8 cellular contexts compared by ENCODE assay signal in genomic region chr11:6390718-6391547, GRCh38. TPM values are rescaled to one million over a fixed set of nuclear protein-coding genes. Genes with fewer than 3 reads are reported as not detected.
A peak's percentile ranks its signal among the peaks of the same experiment; 100 is the strongest.
DNase-seq lines count a peak whose midpoint lies in the region; ATAC-seq and TF ChIP-seq lines count a peak whose summit lies in the region.

No MANE protein-coding gene starts in this region.

- H3K27me3 ChIP-seq in adrenal gland, result no peaks in the 10 kb centered on the region
- H3K27me3 ChIP-seq in right lobe of liver, result no peaks in the 10 kb centered on the region
- no peaks in the 10 kb centered on the region for H3K27me3 ChIP-seq in tibial nerve

- no peaks in the 10 kb centered on the region for H3K9me3 ChIP-seq in adrenal gland (replicated peaks in 1 of 3)
- H3K9me3 ChIP-seq in right lobe of liver, result no peaks in the 10 kb centered on the region
- no peaks in the 10 kb centered on the region for H3K9me3 ChIP-seq in tibial nerve

- H3K4me1 ChIP-seq in adrenal gland (replicated peaks in 1 of 2) (peaks cover 14 to 18% of the 10 kb centered on the region in 2 donors), right lobe of liver (peaks cover 0 to 31% (median 12%) of the 10 kb centered on the region in 4 donors), tibial nerve (peaks cover 0 to 46% (median 20%) of the 10 kb centered on the region in 4 donors)

- H3K4me3 ChIP-seq in adrenal gland (peak overlapping the region in 3 of 4 donors; percentile 79 to 94 (median 86)), right lobe of liver (peak overlapping the region; percentile 79 to 96 (median 95)), tibial nerve (peak overlapping the region; percentile 73 to 91 (median 85))

- no peak for TF ChIP-seq EP300 in tibial nerve (IDR thresholded peaks at IDR 0.05)

- TF ChIP-seq POLR2A in adrenal gland (IDR thresholded peaks at IDR 0.05) (no peak), right lobe of liver (IDR thresholded peaks at IDR 0.05) (no peak), tibial nerve (IDR thresholded peaks at IDR 0.05) (no peak)

- ATAC-seq in right lobe of liver (no peak), HG02642 (IDR thresholded peaks at IDR 0.05; ENCODE audit: poor library complexity, unreplicated experiment) (no peak), GM21390 (IDR thresholded peaks at IDR 0.05; ENCODE audit: unreplicated experiment) (no peak)

- 39 to 78% (median 58%) methylated on average over 8 to 20 of the region's 20 CpGs for WGBS in adrenal gland, 4 donors
- 0% methylated on average over 3 of the region's 20 CpGs for WGBS in right lobe of liver (ENCODE audit: insufficient coverage, low coverage, low lambda C conversion rate, missing lambda C conversion rate)
- WGBS in tibial nerve, 2 donors, result 33 to 47% methylated on average over 14 to 20 of the region's 20 CpGs

- intact Hi-C loops in adrenal gland (cut with DNase I), result no loop called here
- intact Hi-C loops in right lobe of liver (cut with DNase I), result loop anchor here in 1 of 2 donors (5.0 kb wide), 1 partner anchor 46 kb away; no protein-coding TSS in a partner anchor

- peak; percentile 55 for DNase-seq in activated CD8-positive, alpha-beta memory T cell treated with anti-CD3 and anti-CD28 coated beads, Interleukin-2, amount 50 U/mL, for 48 hours
- DNase-seq in activated CD8-positive, alpha-beta memory T cell treated with anti-CD3 and anti-CD28 coated beads for 24 hours, result no peak
- DNase-seq in adrenal gland (peak in 1 of 7 donors; percentile 18), right lobe of liver (no peak), tibial nerve (ENCODE audit: low spot score in 2 of 2) (no peak), NCI-H187 treated with DMSO at 0.1 percent for 48 hours (lab: John Stamatoyannopoulos, UW) (no peak)

- H3K27ac ChIP-seq in adrenal gland, result peak overlapping the region in 4 of 5 donors; percentile 71 to 96 (median 90)
- H3K27ac ChIP-seq in right lobe of liver, result peak overlapping the region; percentile 81 to 87 (median 85)
- peak overlapping the region; percentile 82 to 92 (median 90) for H3K27ac ChIP-seq in tibial nerve

- TF ChIP-seq CTCF in adrenal gland (IDR thresholded peaks at IDR 0.05) (no peak), right lobe of liver (IDR thresholded peaks at IDR 0.05) (no peak), tibial nerve (IDR thresholded peaks at IDR 0.05) (no peak)

- H3K36me3 ChIP-seq in adrenal gland (replicated peaks in 1 of 2), result peaks cover 0 to 13% of the 10 kb centered on the region in 2 donors
- H3K36me3 ChIP-seq in right lobe of liver, result peaks cover 0 to 3% (median 0%) of the 10 kb centered on the region in 4 donors
- H3K36me3 ChIP-seq in tibial nerve, result peaks cover 0 to 40% (median 0%) of the 10 kb centered on the region in 3 donors

RNA-seq across cellular contexts. Expression of gene SMPD1, which starts 0.7 kb away (rescaled TPM):
- 10 to 100 TPM; 46.3 to 85.0 (median 69.3) TPM for total RNA-seq in adrenal gland
- 10 to 100 TPM; 44.6 to 51.7 (median 44.8) TPM for polyA plus RNA-seq in adrenal gland
- 10 to 100 TPM; 45.3 to 77.9 (median 57.3) TPM for total RNA-seq in right lobe of liver
- total RNA-seq in tibial nerve, result 10 to 100 TPM; 23.1 to 39.8 (median 30.3) TPM

RNA-seq across cellular contexts. Expression of gene APBB1, which starts 28.0 kb away (rescaled TPM):
- total RNA-seq in adrenal gland (10 to 100 TPM; 27.2 to 65.2 (median 50.5) TPM), right lobe of liver (1 to 10 TPM; 3.3 to 5.6 (median 3.8) TPM), tibial nerve (10 to 100 TPM; 56.1 to 67.6 (median 62.8) TPM)
- 10 to 100 TPM; 37.6 to 72.4 (median 53.1) TPM for polyA plus RNA-seq in adrenal gland

RNA-seq across cellular contexts. Expression of gene HPX, which starts 49.9 kb away (rescaled TPM):
- total RNA-seq in adrenal gland (10 to 100 TPM in 1 of 8 donors, 1 to 10 TPM in 6, under 1 TPM in 1; 0.26 to 25.2 (median 1.7) TPM), right lobe of liver (1,000 to 10,000 TPM; 3,555 to 5,250 (median 4,456) TPM), tibial nerve (1 to 10 TPM; 1.0 to 7.5 (median 4.8) TPM)
- polyA plus RNA-seq in adrenal gland, result 1 to 10 TPM; 1.5 to 1.8 (median 1.8) TPM

Comparison
In these comparisons a context has a peak if more than half of its experiments do, and no peak if none do; other contexts are left out.
1. RNA of gene APBB1, which starts 28.0 kb away (total RNA-seq): 56.1 to 67.6 TPM in tibial nerve and 27.2 to 65.2 TPM in adrenal gland; 3.3 to 5.6 TPM in right lobe of liver; every median in the first group is over 4 times any median in the second.
2. RNA of gene HPX, which starts 49.9 kb away (total RNA-seq): 3,555 to 5,250 TPM in right lobe of liver; 1.0 to 7.5 TPM in tibial nerve and 0.26 to 25.2 TPM in adrenal gland; every median in the first group is over 100 times any median in the second.
3. Peak in every context shown above with its lines, with median percentiles within 50 percentile points of each other: H3K27ac ChIP-seq and H3K4me3 ChIP-seq.